In the genomic region with DNA sequence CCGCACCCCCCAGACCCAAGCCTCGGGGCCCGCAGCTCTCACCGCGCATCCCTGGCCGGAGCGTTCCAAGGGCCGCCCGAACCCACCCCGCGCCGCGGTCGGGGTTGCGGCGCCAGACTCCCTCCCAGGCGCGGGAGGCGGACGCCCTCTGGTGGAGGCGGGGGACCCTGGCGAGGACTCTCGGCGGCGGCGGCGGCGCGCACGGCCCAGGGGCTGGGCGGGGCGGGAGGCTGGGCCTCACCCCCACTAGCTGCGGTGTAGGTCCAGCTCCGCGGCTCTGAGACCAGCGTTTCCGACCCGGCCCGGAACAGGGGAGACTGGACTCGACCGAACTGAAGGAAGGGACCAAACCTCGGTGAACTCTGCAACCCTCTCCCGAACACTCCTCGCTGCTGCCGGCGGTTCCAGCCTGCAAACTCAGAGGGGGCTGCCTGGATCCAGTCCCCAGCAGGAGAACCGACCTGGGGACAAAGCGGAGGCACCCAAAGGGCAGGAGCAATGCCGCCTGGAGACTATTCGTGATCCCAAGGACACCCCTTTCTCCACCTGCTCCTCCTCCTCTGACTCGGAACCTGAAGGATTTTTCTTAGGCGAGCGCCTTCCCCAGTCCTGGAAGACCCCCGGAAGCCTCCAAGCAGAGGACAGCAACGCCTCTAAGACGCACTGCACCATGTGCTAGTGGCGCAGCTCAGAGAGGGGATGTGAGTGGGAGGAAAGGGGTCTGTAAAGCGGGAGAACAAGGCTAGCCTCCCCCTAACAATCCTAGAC, we compare ENCODE assay signal across 1 cellular context.
TF ChIP-seq lines count a peak whose summit lies in the region.

No MANE protein-coding gene starts in this region.

TF ChIP-seq in HepG2, 621 proteins besides CTCF, POLR2A, EP300 and RAD21 (continued from another document):
- TF ChIP-seq, protein P1, sequence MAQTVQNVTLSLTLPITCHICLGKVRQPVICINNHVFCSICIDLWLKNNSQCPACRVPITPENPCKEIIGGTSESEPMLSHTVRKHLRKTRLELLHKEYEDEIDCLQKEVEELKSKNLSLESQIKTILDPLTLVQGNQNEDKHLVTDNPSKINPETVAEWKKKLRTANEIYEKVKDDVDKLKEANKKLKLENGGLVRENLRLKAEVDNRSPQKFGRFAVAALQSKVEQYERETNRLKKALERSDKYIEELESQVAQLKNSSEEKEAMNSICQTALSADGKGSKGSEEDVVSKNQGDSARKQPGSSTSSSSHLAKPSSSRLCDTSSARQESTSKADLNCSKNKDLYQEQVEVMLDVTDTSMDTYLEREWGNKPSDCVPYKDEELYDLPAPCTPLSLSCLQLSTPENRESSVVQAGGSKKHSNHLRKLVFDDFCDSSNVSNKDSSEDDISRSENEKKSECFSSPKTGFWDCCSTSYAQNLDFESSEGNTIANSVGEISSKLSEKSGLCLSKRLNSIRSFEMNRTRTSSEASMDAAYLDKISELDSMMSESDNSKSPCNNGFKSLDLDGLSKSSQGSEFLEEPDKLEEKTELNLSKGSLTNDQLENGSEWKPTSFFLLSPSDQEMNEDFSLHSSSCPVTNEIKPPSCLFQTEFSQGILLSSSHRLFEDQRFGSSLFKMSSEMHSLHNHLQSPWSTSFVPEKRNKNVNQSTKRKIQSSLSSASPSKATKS (CRISPR knock-in tag; IDR thresholded peaks at IDR 0.05), result no peak
- 0 out of 2 replicates have a peak, but pooled peaks have one; percentile 80 for TF ChIP-seq CENPT (CRISPR knock-in tag; IDR thresholded peaks at IDR 0.05; ENCODE audit: low read depth)
- no peak for TF ChIP-seq SYNCRIP (IDR thresholded peaks at IDR 0.05; ENCODE audit: insufficient read depth, low read depth, low read length)
- TF ChIP-seq ZNF20 (CRISPR knock-in tag; IDR thresholded peaks at IDR 0.05), result no peak
- TF ChIP-seq MBNL3 (CRISPR knock-in tag; conservative IDR thresholded peaks at IDR 0.05), result no peak
- 0 out of 2 replicates have a peak, but pooled peaks have one; percentile 49 for TF ChIP-seq ZNF619 (CRISPR knock-in tag; IDR thresholded peaks at IDR 0.05)
- TF ChIP-seq, protein P2, sequence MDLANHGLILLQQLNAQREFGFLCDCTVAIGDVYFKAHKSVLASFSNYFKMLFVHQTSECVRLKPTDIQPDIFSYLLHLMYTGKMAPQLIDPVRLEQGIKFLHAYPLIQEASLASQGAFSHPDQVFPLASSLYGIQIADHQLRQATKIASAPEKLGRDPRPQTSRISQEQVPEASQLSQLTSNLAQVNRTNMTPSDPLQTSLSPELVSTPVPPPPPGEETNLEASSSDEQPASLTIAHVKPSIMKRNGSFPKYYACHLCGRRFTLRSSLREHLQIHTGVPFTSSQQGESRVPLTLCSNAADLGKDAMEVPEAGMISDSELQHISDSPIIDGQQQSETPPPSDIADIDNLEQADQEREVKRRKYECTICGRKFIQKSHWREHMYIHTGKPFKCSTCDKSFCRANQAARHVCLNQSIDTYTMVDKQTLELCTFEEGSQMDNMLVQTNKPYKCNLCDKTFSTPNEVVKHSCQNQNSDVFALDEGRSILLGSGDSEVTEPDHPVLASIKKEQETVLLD (CRISPR knock-in tag; IDR thresholded peaks at IDR 0.05; ENCODE audit: low read depth), result peak; percentile 72; the same call in 1 of the 2 replicates
- 0 out of 2 replicates have a peak, but pooled peaks have one; percentile 19 for TF ChIP-seq NFATC3 (CRISPR knock-in tag; IDR thresholded peaks at IDR 0.05)
- TF ChIP-seq ZNF331 (CRISPR knock-in tag; IDR thresholded peaks at IDR 0.05), result peak; percentile 82
- no peak for TF ChIP-seq ZC3H13 (CRISPR knock-in tag; IDR thresholded peaks at IDR 0.05)
- 0 out of 2 replicates have a peak, but pooled peaks have one; percentile 23 for TF ChIP-seq GZF1 (CRISPR knock-in tag; IDR thresholded peaks at IDR 0.05)
- TF ChIP-seq CEBPG (CRISPR knock-in tag; IDR thresholded peaks at IDR 0.05), result 0 out of 2 replicates have a peak, but pooled peaks have one; percentile 8
- TF ChIP-seq ZNF883 (CRISPR knock-in tag; IDR thresholded peaks at IDR 0.05; ENCODE audit: not compliant biosample characterization), result peak; percentile 9
